Comparison of ENCODE assay signal across 8 cellular contexts in the genomic region with DNA sequence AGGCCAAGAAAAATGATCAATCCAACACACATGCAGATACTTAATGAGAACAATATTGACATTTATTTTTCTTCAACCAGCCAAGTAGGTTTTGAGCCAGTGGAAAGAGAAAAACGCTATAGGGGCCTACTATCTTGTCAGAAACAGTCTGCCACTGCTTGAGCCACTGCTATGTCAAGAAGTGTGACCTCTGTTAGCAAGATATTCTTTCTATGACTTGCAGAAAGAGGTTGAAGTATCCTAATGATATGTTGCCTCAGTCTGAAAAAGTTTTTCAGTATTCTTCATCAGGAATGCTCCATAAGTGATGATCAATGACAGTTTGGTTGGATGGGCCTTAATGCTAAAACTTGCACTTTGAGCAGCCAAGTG.
"Had no signal": no experiment of that assay in that cellular context is flagged by ENCODE, and none has a peak within 500 bp of the region (broad histone marks: within the 10 kb centered on the region; RNA-seq: fewer than 3 reads in every experiment).

No MANE protein-coding gene starts in this region.

- FAIRE-seq: HepG2 had no signal

- H3K4me1 ChIP-seq: HAP-1 had no signal

- H3K9me3 ChIP-seq: HAP-1 had no signal

- H3K27ac ChIP-seq: GM23248, HL-60 had no signal

- H3K9ac ChIP-seq: GM23248 had no signal

- DNase-seq: GM23248, GOT3, H7, HFFc6 had no signal

- H3K4me3 ChIP-seq: GM23248, HAP-1 had no signal

- H2AFZ ChIP-seq: GM23248 had no signal

- ATAC-seq: HCT116, HepG2 had no signal

- H3K36me3 ChIP-seq: HAP-1 had no signal
